In the genomic region with DNA sequence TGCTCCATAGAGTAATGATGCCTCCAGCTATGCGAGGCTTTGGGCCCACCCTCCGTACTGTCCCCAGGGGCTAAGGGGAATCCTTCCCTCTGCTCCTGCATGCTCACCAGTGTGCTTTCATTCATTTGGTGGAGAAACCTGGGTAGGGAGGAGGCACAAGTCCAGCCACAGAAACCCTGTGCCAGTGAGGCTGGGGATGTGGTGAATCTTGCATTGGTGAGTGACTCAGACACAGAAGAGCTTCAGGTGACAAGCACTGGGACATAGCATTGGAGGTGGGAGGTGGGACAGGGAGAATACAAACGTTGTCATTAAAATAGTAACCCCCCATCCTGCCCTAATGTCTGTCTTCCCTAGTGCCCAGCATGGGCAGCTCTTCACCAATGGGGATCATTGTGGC, we compare ENCODE assay signal across 20 cellular contexts. TPM values are rescaled to one million over a fixed set of nuclear protein-coding genes. Genes with fewer than 3 reads are reported as not detected.
"Had no signal": no experiment of that assay in that cellular context is flagged by ENCODE, and none has a peak within 500 bp of the region (broad histone marks: within the 10 kb centered on the region; RNA-seq: fewer than 3 reads in every experiment).

No MANE protein-coding gene starts in this region.

- H3K27ac ChIP-seq: gastrocnemius medialis, right atrium auricular region, sigmoid colon, skin epidermis, suprapubic skin, uterus had no signal

- H3K4me3 Mint-ChIP-seq: naive thymus-derived CD8-positive, alpha-beta T cell; type B pancreatic cell had no signal

- H3K9me3 ChIP-seq: gastrocnemius medialis, mucosa of descending colon, right atrium auricular region, sigmoid colon, suprapubic skin, thyroid gland, uterus had no signal

- ATAC-seq: esophagus mucosa; gastrocnemius medialis; left lobe of liver; mucosa of descending colon; naive thymus-derived CD8-positive, alpha-beta T cell had no signal

- H3K27ac Mint-ChIP-seq: naive thymus-derived CD8-positive, alpha-beta T cell; type B pancreatic cell had no signal

- H3K4me1 ChIP-seq: gastrocnemius medialis, right atrium auricular region, uterus had no signal

- DNase-seq: cortex of kidney; effector memory CD4-positive, alpha-beta T cell; gastrocnemius medialis; islet precursor cell; mucosa of descending colon; naive thymus-derived CD8-positive, alpha-beta T cell; sigmoid colon; stimulated activated CD4-positive, alpha-beta T cell treated with anti-CD3 and anti-CD28 coated beads, Interleukin-2, amount 100 ng/mL, for 24 hours; stimulated activated CD4-positive, alpha-beta T cell treated with anti-CD3 and anti-CD28 coated beads, Interleukin-4, amount 100 ng/mL, for 4 hours; stimulated activated naive CD4-positive, alpha-beta T cell; thyroid gland; uterus had no signal

- H3K36me3 ChIP-seq: gastrocnemius medialis, right atrium auricular region, sigmoid colon, suprapubic skin, thyroid gland, uterus had no signal

- H3K4me3 ChIP-seq: gastrocnemius medialis, mucosa of descending colon, right atrium auricular region, sigmoid colon, skin epidermis, suprapubic skin, thyroid gland, uterus had no signal

- H3K36me3 Mint-ChIP-seq: naive thymus-derived CD8-positive, alpha-beta T cell; type B pancreatic cell had no signal

- H3K27me3 ChIP-seq: right atrium auricular region, suprapubic skin, thyroid gland, uterus had no signal

- H3K9me3 Mint-ChIP-seq: naive thymus-derived CD8-positive, alpha-beta T cell; type B pancreatic cell had no signal

RNA-seq across cellular contexts. Expression of a gene that starts 5.2 kb away (rescaled TPM):
- total RNA-seq: osteocyte had no signal

RNA-seq across cellular contexts. Expression of a gene that starts 13.9 kb away (rescaled TPM):
- total RNA-seq: osteocyte had no signal

RNA-seq across cellular contexts. Expression of a gene that starts 39.1 kb away (rescaled TPM):
- total RNA-seq: fibroblast of villous mesenchyme, osteocyte had no signal
